In the genomic region with DNA sequence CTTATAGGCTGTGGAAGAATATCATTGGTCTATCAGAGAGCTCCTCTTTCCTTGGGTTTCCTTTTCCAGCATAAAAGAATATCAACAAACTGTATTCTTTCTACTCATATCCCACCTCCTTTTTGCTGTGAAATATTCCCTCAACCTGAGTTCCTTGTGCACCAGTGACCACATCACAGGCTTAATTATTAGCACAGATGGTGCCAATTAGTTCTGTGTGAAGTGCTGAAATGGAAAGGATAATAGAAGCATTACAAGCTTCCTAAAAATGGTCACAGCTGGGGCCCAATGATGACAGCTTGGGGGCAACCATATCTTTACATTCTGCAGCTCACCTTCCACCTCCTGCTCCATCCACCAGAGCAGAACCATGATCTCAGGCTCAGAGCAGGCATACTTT, we compare ENCODE assay signal across 21 cellular contexts.
DNase-seq lines count a peak whose midpoint lies in the region; ATAC-seq, FAIRE-seq and TF ChIP-seq lines count a peak whose summit lies in the region.
"Had no signal": no experiment of that assay in that cellular context is flagged by ENCODE, and none has a peak within 500 bp of the region (broad histone marks: within the 10 kb centered on the region; RNA-seq: fewer than 3 reads in every experiment).

No MANE protein-coding gene starts in this region.

- H3K9me3 ChIP-seq in H1 (ENCODE audit: insufficient read depth in 2 of 2, low read depth in 1 of 2, low read length in 1 of 2) = no peaks in the 10 kb centered on the region
- H3K9me3 ChIP-seq: BLaER1 treated with 17β-estradiol and CSF1 and Interleukin-3, amounts not matched to agents 10 nM and 100 nM; MG63; SK-N-SH had no signal

- H3K27ac ChIP-seq in H1 (ENCODE audit: low read depth, low read length) = no peak overlapping the region
- H3K27ac ChIP-seq: BLaER1 treated with 17β-estradiol and CSF1 and Interleukin-3, amounts not matched to agents 10 nM and 100 nM; GM23248 had no signal

- no peaks in the 10 kb centered on the region; the same call in 1 of the 2 replicates for H3K79me1 ChIP-seq in H1 (ENCODE audit: low read depth, low read length)

- H2BK15ac ChIP-seq in H1 (ENCODE audit: low read length) = no peak overlapping the region

- peak overlapping the region; percentile 42 for H3K56ac ChIP-seq in H1 (replicated peaks; ENCODE audit: insufficient read length, low read depth, low read length)

- no peak for ATAC-seq in GM18858 (IDR thresholded peaks at IDR 0.05; ENCODE audit: unreplicated experiment)

- peaks cover 0 to 16% (median 12%) of the 10 kb centered on the region in 4 experiments; a peak in 4 of 7 replicates for H3K4me1 ChIP-seq in H1 (replicated peaks in 1 of 4; ENCODE audit: control insufficient read depth in 3 of 4, insufficient read depth in 4 of 4, low read length in 3 of 4)

- H3K14ac ChIP-seq in H1 (ENCODE audit: insufficient read length) = no peak overlapping the region

- H2AK5ac ChIP-seq in H1 (ENCODE audit: low read depth, low read length) = no peak overlapping the region

- H3K27ac Mint-ChIP-seq in activated CD4-positive, alpha-beta T cell treated with anti-CD3 and anti-CD28 coated beads, Interleukin-2, amount 10 ng/mL, durations not matched to agents 24 days and 14 days = no peak overlapping the region
- no peak overlapping the region for H3K27ac Mint-ChIP-seq in activated CD4-positive, alpha-beta T cell treated with anti-CD3 and anti-CD28 coated beads, Interleukin-2, amount 10 ng/mL, durations not matched to agents 7 days and 5 days
- H3K27ac Mint-ChIP-seq: CD8-positive, alpha-beta memory T cell had no signal

- H3K18ac ChIP-seq in H1 (ENCODE audit: extremely low read depth, low read length) = no peak overlapping the region

- peak overlapping the region; percentile 20; the same call in 1 of the 2 replicates for H2BK5ac ChIP-seq in H1 (ENCODE audit: low read depth, low read length)

- H3K79me2 ChIP-seq in H1 (ENCODE audit: control insufficient read depth in 1 of 2, insufficient read depth in 2 of 2, low read length in 2 of 2) = no peaks in the 10 kb centered on the region

- H3K27me3 Mint-ChIP-seq in activated CD4-positive, alpha-beta T cell treated with anti-CD3 and anti-CD28 coated beads, Interleukin-2, amount 10 ng/mL, durations not matched to agents 24 days and 14 days = peaks cover 4% of the 10 kb centered on the region
- H3K27me3 Mint-ChIP-seq in activated CD4-positive, alpha-beta T cell treated with anti-CD3 and anti-CD28 coated beads, Interleukin-2, amount 10 ng/mL, durations not matched to agents 7 days and 5 days = no peaks in the 10 kb centered on the region

- intact Hi-C loops in activated CD4-positive, alpha-beta T cell treated with anti-CD3 and anti-CD28 coated beads, Interleukin-2, amount 10 ng/mL, durations not matched to agents 24 days and 14 days (cut with micrococcal nuclease) = no loop called here

- no peaks in the 10 kb centered on the region for H3K23me2 ChIP-seq in H1 (ENCODE audit: low read depth, low read length)

- H3K4me3 Mint-ChIP-seq in activated CD4-positive, alpha-beta T cell treated with anti-CD3 and anti-CD28 coated beads, Interleukin-2, amount 10 ng/mL, durations not matched to agents 24 days and 14 days = no peak overlapping the region
- no peak overlapping the region for H3K4me3 Mint-ChIP-seq in activated CD4-positive, alpha-beta T cell treated with anti-CD3 and anti-CD28 coated beads, Interleukin-2, amount 10 ng/mL, durations not matched to agents 7 days and 5 days
- H3K4me3 Mint-ChIP-seq: CD8-positive, alpha-beta memory T cell had no signal

- TF ChIP-seq POLR2A in H1 (IDR thresholded peaks at IDR 0.05; ENCODE audit: control extremely low read depth in 1 of 2, low read depth in 2 of 2, low read length in 2 of 2) = no peak
- TF ChIP-seq POLR2A in GM12892 (IDR thresholded peaks at IDR 0.05; ENCODE audit: low read depth, low read length) = no peak

- H4K8ac ChIP-seq in H1 (ENCODE audit: extremely low read depth, insufficient read depth, low read length) = no peak overlapping the region

- H2AFZ ChIP-seq in H1 (ENCODE audit: low read length) = no peak overlapping the region
- H2AFZ ChIP-seq: GM23248 had no signal

- no peak overlapping the region for H4K5ac ChIP-seq in H1 (ENCODE audit: insufficient read length, low read depth, low read length)

- H3K36me3 ChIP-seq in H1 (ENCODE audit: control insufficient read depth in 2 of 4, insufficient read depth in 4 of 4, low read length in 3 of 4) = no peaks in the 10 kb centered on the region
- H3K36me3 ChIP-seq: MG63 had no signal

- FAIRE-seq in H1 (lab: Jason Lieb, UNC) (no peak), GM12892 (lab: Jason Lieb, UNC) (no peak)

- no peak overlapping the region for H2BK20ac ChIP-seq in H1 (ENCODE audit: low read length)

- H3K4ac ChIP-seq in H1 (replicated peaks; ENCODE audit: insufficient read length, low read depth, low read length) = no peak overlapping the region

- H4K20me1 ChIP-seq in H1 (replicated peaks in 1 of 2; ENCODE audit: control insufficient read depth in 1 of 2, insufficient read depth in 2 of 2, low read length in 2 of 2) = no peaks in the 10 kb centered on the region
- H4K20me1 ChIP-seq: BLaER1 treated with 17β-estradiol and CSF1 and Interleukin-3, amounts not matched to agents 10 nM and 100 nM had no signal

- no peak for TF ChIP-seq EP300 in H1 (IDR thresholded peaks at IDR 0.05; ENCODE audit: borderline replicate concordance in 1 of 2, low read depth in 2 of 2, low read length in 2 of 2)

- POLR2A ChIA-PET in activated CD4-positive, alpha-beta T cell treated with anti-CD3 and anti-CD28 coated beads, Interleukin-2, amount 10 ng/mL, durations not matched to agents 7 days and 5 days (lab: Charles Lee) = no interaction called here
- POLR2A ChIA-PET in H1 (lab: Charles Lee; ENCODE audit: partially characterized antibody) = interaction anchor here (1.1 to 1.2 kb wide), 2 partner anchors 19 to 197 kb away, joined by 3 read pairs; no protein-coding TSS in a partner anchor

- no peaks in the 10 kb centered on the region for H3K27me3 ChIP-seq in H1 (replicated peaks in 1 of 4; ENCODE audit: control insufficient read depth in 3 of 4, extremely low read depth in 1 of 4, insufficient read depth in 3 of 4, low read length in 3 of 4)
- H3K27me3 ChIP-seq: BLaER1 treated with 17β-estradiol and CSF1 and Interleukin-3, amounts not matched to agents 10 nM and 100 nM; MG63 had no signal

- peak overlapping the region; percentile 23; the same call in 1 of the 2 replicates for H2BK12ac ChIP-seq in H1 (ENCODE audit: low read depth, low read length)

- no peaks in the 10 kb centered on the region for H3K36me3 Mint-ChIP-seq in activated CD4-positive, alpha-beta T cell treated with anti-CD3 and anti-CD28 coated beads, Interleukin-2, amount 10 ng/mL, durations not matched to agents 24 days and 14 days (ENCODE audit: low read depth)
- no peaks in the 10 kb centered on the region for H3K36me3 Mint-ChIP-seq in activated CD4-positive, alpha-beta T cell treated with anti-CD3 and anti-CD28 coated beads, Interleukin-2, amount 10 ng/mL, durations not matched to agents 7 days and 5 days (ENCODE audit: low read depth)

- H3K4me2 ChIP-seq in H1 (ENCODE audit: insufficient read depth in 1 of 2, low read depth in 2 of 2, low read length in 2 of 2) = no peak overlapping the region
- H3K4me2 ChIP-seq: BLaER1 treated with 17β-estradiol and CSF1 and Interleukin-3, amounts not matched to agents 10 nM and 100 nM; SK-N-SH had no signal

- no peaks in the 10 kb centered on the region for H3K9me3 Mint-ChIP-seq in activated CD4-positive, alpha-beta T cell treated with anti-CD3 and anti-CD28 coated beads, Interleukin-2, amount 10 ng/mL, durations not matched to agents 24 days and 14 days
- H3K9me3 Mint-ChIP-seq in activated CD4-positive, alpha-beta T cell treated with anti-CD3 and anti-CD28 coated beads, Interleukin-2, amount 10 ng/mL, durations not matched to agents 7 days and 5 days = no peaks in the 10 kb centered on the region
- H3K9me3 Mint-ChIP-seq: CD8-positive, alpha-beta memory T cell had no signal

- H2BK120ac ChIP-seq in H1 (replicated peaks; ENCODE audit: low read depth, low read length) = no peak overlapping the region

- no peak overlapping the region for H3K9ac ChIP-seq in H1 (replicated peaks in 1 of 4; ENCODE audit: extremely low read depth in 1 of 4, low read depth in 3 of 4, low read length in 3 of 4)
- H3K9ac ChIP-seq: BLaER1 treated with 17β-estradiol and CSF1 and Interleukin-3, amounts not matched to agents 10 nM and 100 nM; GM23248; SK-N-SH had no signal

- H3K23ac ChIP-seq in H1 (ENCODE audit: insufficient read length) = no peak overlapping the region

- no peak for TF ChIP-seq RAD21 in H1 (IDR thresholded peaks at IDR 0.05 in 1 of 2, conservative IDR thresholded peaks at IDR 0.05 in 1 of 2; ENCODE audit: low read depth in 2 of 2, low read length in 2 of 2)

- H3K4me3 ChIP-seq in H1 (ENCODE audit: extremely low read depth in 1 of 4, insufficient read depth in 2 of 4, low read depth in 3 of 4, low read length in 4 of 4) = no peak overlapping the region
- H3K4me3 ChIP-seq: BLaER1 treated with 17β-estradiol and CSF1 and Interleukin-3, amounts not matched to agents 10 nM and 100 nM; GM23248; MG63 had no signal

- peak; percentile 25 for DNase-seq in activated CD4-positive, alpha-beta T cell treated with anti-CD3 and anti-CD28 coated beads, Interleukin-2, amount 10 ng/mL, durations not matched to agents 24 days and 14 days
- DNase-seq in activated CD4-positive, alpha-beta T cell treated with anti-CD3 and anti-CD28 coated beads, Interleukin-2, amount 10 ng/mL, durations not matched to agents 7 days and 5 days = no peak
- DNase-seq in NCI-H524 (lab: John Stamatoyannopoulos, UW) = peak; percentile 93 to 97
- no peak for DNase-seq in H1 (ENCODE audit: low read depth in 1 of 2, low spot score in 2 of 2)
- DNase-seq in germinal center (ENCODE audit: low spot score) = no peak
- no peak for DNase-seq in HK-2 (ENCODE audit: unreplicated experiment)
- DNase-seq in GM12892 (ENCODE audit: insufficient read length) = no peak
- DNase-seq: CD8-positive, alpha-beta memory T cell; GM23248; IMR-90; Karpas-422; MG63; NCI-H1092; NCI-H187 treated with DMSO at 0.1 percent for 48 hours; NCI-H510A; NK-92 treated with Interleukin-12 subunit alpha and Interleukin-12 subunit beta, amount 100 ng/mL, for 24 hours; SHP77; SK-N-SH; T-helper 1 cell had no signal

- no peaks in the 10 kb centered on the region for H3K4me1 Mint-ChIP-seq in activated CD4-positive, alpha-beta T cell treated with anti-CD3 and anti-CD28 coated beads, Interleukin-2, amount 10 ng/mL, durations not matched to agents 24 days and 14 days
- peaks cover 2% of the 10 kb centered on the region for H3K4me1 Mint-ChIP-seq in activated CD4-positive, alpha-beta T cell treated with anti-CD3 and anti-CD28 coated beads, Interleukin-2, amount 10 ng/mL, durations not matched to agents 7 days and 5 days
- H3K4me1 Mint-ChIP-seq: CD8-positive, alpha-beta memory T cell had no signal

- peak overlapping the region; percentile 23 for H4K91ac ChIP-seq in H1 (replicated peaks; ENCODE audit: insufficient read length, low read length)

- TF ChIP-seq CTCF in H1 (IDR thresholded peaks at IDR 0.05; ENCODE audit: control extremely low read depth in 1 of 3, insufficient read depth in 1 of 3, low read depth in 1 of 3, low read length in 3 of 3) = no peak

- CTCF ChIA-PET in activated CD4-positive, alpha-beta T cell treated with anti-CD3 and anti-CD28 coated beads, Interleukin-2, amount 10 ng/mL, durations not matched to agents 7 days and 5 days (lab: Charles Lee) = interaction anchor here (1.6 kb wide), 1 partner anchor 13 kb away, joined by 6 read pairs; no protein-coding TSS in a partner anchor
- CTCF ChIA-PET in H1 (lab: Charles Lee; ENCODE audit: partially characterized antibody) = interaction anchor here (0.7 to 0.9 kb wide), 2 partner anchors 10 to 34 kb away, joined by 3 read pairs; no protein-coding TSS in a partner anchor

Comparison
In these comparisons a context has a peak if more than half of its experiments do, and no peak if none do; other contexts are left out.
1. DNase-seq: peak in activated CD4-positive, alpha-beta T cell treated with anti-CD3 and anti-CD28 coated beads, Interleukin-2, amount 10 ng/mL, durations not matched to agents 24 days and 14 days (single experiment) and NCI-H524 (2 of 2); none in activated CD4-positive, alpha-beta T cell treated with anti-CD3 and anti-CD28 coated beads, Interleukin-2, amount 10 ng/mL, durations not matched to agents 7 days and 5 days (single experiment), H1 (0 of 2), germinal center (single experiment), HK-2 (single experiment) and GM12892 (single experiment).